In genomic region chr13:39913928-39914327, GRCh38 we compare ENCODE assay signal across 12 cellular contexts.
DNase-seq lines count a peak whose midpoint lies in the region; ATAC-seq and TF ChIP-seq lines count a peak whose summit lies in the region.
"Had no signal": no experiment of that assay in that cellular context is flagged by ENCODE, and none has a peak within 500 bp of the region (broad histone marks: within the 10 kb centered on the region; RNA-seq: fewer than 3 reads in every experiment).

No MANE protein-coding gene starts in this region.

- intact Hi-C loops in vagina (cut with DNase I), result no loop called here

- H3K4me3 ChIP-seq in SK-N-MC (no peak overlapping the region), vagina (no peak overlapping the region)
- H3K4me3 ChIP-seq: PC-9, stomach had no signal

- H3K9ac ChIP-seq in SK-N-MC (ENCODE audit: insufficient read length), result no peak overlapping the region

- no peaks in the 10 kb centered on the region for H3K9me3 ChIP-seq in SK-N-MC (ENCODE audit: low read depth, low read length)
- H3K9me3 ChIP-seq in vagina, result no peaks in the 10 kb centered on the region
- H3K9me3 ChIP-seq: stomach had no signal

- TF ChIP-seq CTCF in vagina (IDR thresholded peaks at IDR 0.05), result no peak

- DNase-seq in SK-N-MC (ENCODE audit: low read depth, low spot score) (no peak), fibroblast of gingiva (ENCODE audit: low read depth) (peak; percentile 77), medulla oblongata (ENCODE audit: extremely low spot score) (peak; percentile 6), vagina (ENCODE audit: extremely low spot score in 2 of 2) (no peak), NCI-H2029 (lab: John Stamatoyannopoulos, UW) (no peak)
- DNase-seq in activated CD4-positive, alpha-beta T cell treated with anti-CD3 and anti-CD28 coated beads for 48 hours, result no peak
- DNase-seq: CD4-positive, CD25-positive, alpha-beta regulatory T cell; immature natural killer cell; NCI-H1048; PC-9; stomach had no signal

- peaks cover 9% of the 10 kb centered on the region for H3K4me1 ChIP-seq in vagina
- H3K4me1 ChIP-seq: stomach had no signal

- H3K36me3 ChIP-seq in SK-N-MC (ENCODE audit: insufficient read depth, low read length) (no peaks in the 10 kb centered on the region), vagina (no peaks in the 10 kb centered on the region)
- H3K36me3 ChIP-seq: stomach had no signal

- ATAC-seq in HG03045 (IDR thresholded peaks at IDR 0.05; ENCODE audit: unreplicated experiment), result no peak

- no peak for TF ChIP-seq POLR2A in vagina (IDR thresholded peaks at IDR 0.05)

- no peaks in the 10 kb centered on the region for H3K27me3 ChIP-seq in vagina
- H3K27me3 ChIP-seq: stomach had no signal

- H3K27ac ChIP-seq in SK-N-MC, result 0 out of 2 replicates have a peak overlapping the region, but pooled peaks have one; percentile 27
- H3K27ac ChIP-seq in vagina, result peak overlapping the region; percentile 53
- H3K27ac ChIP-seq: PC-9 had no signal

Comparison
In these comparisons a context has a peak if more than half of its experiments do, and no peak if none do; other contexts are left out.
1. DNase-seq: peak in fibroblast of gingiva (single experiment) and medulla oblongata (single experiment); none in SK-N-MC (single experiment), vagina (0 of 2), activated CD4-positive, alpha-beta T cell treated with anti-CD3 and anti-CD28 coated beads for 48 hours (single experiment) and NCI-H2029 (single experiment).